ENCODE assay signal across 12 cellular contexts in the genomic region with DNA sequence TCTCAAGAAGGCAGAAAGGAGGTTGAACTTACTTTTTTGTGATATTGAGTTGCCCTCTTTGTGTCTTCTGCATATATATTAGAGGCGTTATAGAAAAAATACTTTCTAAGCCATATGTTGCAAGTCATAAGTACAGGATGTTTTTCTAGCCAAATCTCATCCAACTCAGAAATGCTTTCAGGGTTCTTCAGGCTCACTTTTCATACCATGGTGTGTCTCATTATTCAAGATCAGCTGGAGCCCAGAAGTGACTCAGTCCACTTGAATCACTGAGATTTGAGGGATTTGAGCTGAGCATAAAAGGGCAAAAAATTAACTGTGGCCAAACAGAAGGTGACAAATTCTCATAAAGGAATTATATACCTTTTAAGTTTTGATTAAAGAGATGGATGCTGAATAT.
DNase-seq lines count a peak whose midpoint lies in the region; ATAC-seq, FAIRE-seq and TF ChIP-seq lines count a peak whose summit lies in the region.
"Had no signal": no experiment of that assay in that cellular context is flagged by ENCODE, and none has a peak within 500 bp of the region (broad histone marks: within the 10 kb centered on the region; RNA-seq: fewer than 3 reads in every experiment).

No MANE protein-coding gene starts in this region.

- dilution Hi-C loops in keratinocyte (cut with MboI; ENCODE audit: extremely low pct_ligation_motif_present, low sequenced_read_pairs): no loop called here

- no peaks in the 10 kb centered on the region for H3K36me3 ChIP-seq in breast epithelium
- no peaks in the 10 kb centered on the region for H3K36me3 ChIP-seq in keratinocyte (ENCODE audit: control insufficient read depth in 2 of 2, extremely low read depth in 1 of 2, insufficient read depth in 2 of 2, low read length in 2 of 2)

- H3K9me3 Mint-ChIP-seq in MCF 10A (ENCODE audit: unreplicated experiment): peaks cover 5% of the 10 kb centered on the region
- H3K9me3 Mint-ChIP-seq in type B pancreatic cell: no peaks in the 10 kb centered on the region
- H3K9me3 Mint-ChIP-seq in T-cell: peaks cover 0 to 15% (median 9%) of the 10 kb centered on the region in 3 donors

- FAIRE-seq in keratinocyte (lab: Jason Lieb, UNC): peak; percentile 52

- TF ChIP-seq CTCF in MCF 10A (IDR thresholded peaks at IDR 0.05; ENCODE audit: unreplicated experiment) (no peak), breast epithelium (IDR thresholded peaks at IDR 0.05) (no peak), astrocyte of the cerebellum (IDR thresholded peaks at IDR 0.05; ENCODE audit: low read depth, low read length, missing control alignments) (no peak), keratinocyte (optimal IDR thresholded peaks at IDR 0.05 in 1 of 3, IDR thresholded peaks at IDR 0.05 in 1 of 3, conservative IDR thresholded peaks at IDR 0.05 in 1 of 3; ENCODE audit: extremely low read depth in 1 of 3, insufficient read depth in 2 of 3, low read length in 3 of 3) (no peak), lower leg skin (IDR thresholded peaks at IDR 0.05) (no peak), type B pancreatic cell (conservative IDR thresholded peaks at IDR 0.05) (no peak)

- H3K4me1 ChIP-seq in breast epithelium (no peaks in the 10 kb centered on the region), keratinocyte (ENCODE audit: control insufficient read depth, extremely low read depth, insufficient read depth, low read length) (no peaks in the 10 kb centered on the region)

- 62 to 80% methylated on average over 1 of the region's 1 CpG for WGBS in lower leg skin, 2 donors

- H3K4me1 Mint-ChIP-seq in MCF 10A (ENCODE audit: insufficient read depth, unreplicated experiment) (peaks cover 35% of the 10 kb centered on the region), type B pancreatic cell (ENCODE audit: unreplicated experiment) (peaks cover 7% of the 10 kb centered on the region), T-cell (no peaks in the 10 kb centered on the region)
- H3K4me1 Mint-ChIP-seq: activated T-helper 17 cell treated with anti-CD3 and anti-CD28 coated beads, Interleukin-2, amount 50 U/mL, for 72 hours had no signal

- no peak overlapping the region for H3K27ac ChIP-seq in breast epithelium
- no peak overlapping the region for H3K27ac ChIP-seq in keratinocyte (ENCODE audit: control insufficient read depth, insufficient read depth, low read length)

- H3K27me3 ChIP-seq in breast epithelium (no peaks in the 10 kb centered on the region), keratinocyte (ENCODE audit: control insufficient read depth, extremely low read depth, insufficient read depth, low read length) (no peaks in the 10 kb centered on the region)

- peak; percentile 82 for DNase-seq in MCF 10A (ENCODE audit: unreplicated experiment)
- no peak for DNase-seq in breast epithelium (ENCODE audit: low spot score in 2 of 2)
- peak; percentile 89 for DNase-seq in astrocyte of the cerebellum (ENCODE audit: low read depth)
- DNase-seq in keratinocyte (ENCODE audit: low read depth, low spot score): no peak
- no peak for DNase-seq in lower leg skin (ENCODE audit: low spot score in 2 of 2)
- no peak for DNase-seq in type B pancreatic cell (ENCODE audit: extremely low spot score, unreplicated experiment)
- DNase-seq in T-cell: no peak
- DNase-seq: hippocampal formation; stimulated activated CD4-positive, alpha-beta T cell treated with anti-CD3 and anti-CD28 coated beads, Interleukin-12 subunit alpha, Interleukin-12 subunit beta, amount 100 ng/mL, for 4 hours had no signal

- TF ChIP-seq POLR2A in breast epithelium (IDR thresholded peaks at IDR 0.05) (no peak), lower leg skin (IDR thresholded peaks at IDR 0.05) (no peak)

- H3K27ac Mint-ChIP-seq in MCF 10A (ENCODE audit: low read depth, unreplicated experiment) (peak overlapping the region; percentile 93), type B pancreatic cell (no peak overlapping the region), T-cell (no peak overlapping the region)
- H3K27ac Mint-ChIP-seq: activated T-helper 17 cell treated with anti-CD3 and anti-CD28 coated beads, Interleukin-2, amount 50 U/mL, for 72 hours had no signal

- H3K9me3 ChIP-seq in breast epithelium: no peaks in the 10 kb centered on the region
- H3K9me3 ChIP-seq in keratinocyte (ENCODE audit: control insufficient read depth, low read depth, low read length): no peaks in the 10 kb centered on the region

- POLR2A ChIA-PET in MCF 10A (lab: Yijun Ruan, JAX): interaction anchor here (1.5 kb wide), 1 partner anchor 32 kb away, joined by 3 read pairs; no protein-coding TSS in a partner anchor
- POLR2A ChIA-PET in T-cell (lab: Charles Lee): no interaction called here

- H4K20me1 ChIP-seq in keratinocyte (ENCODE audit: control insufficient read depth, extremely low read depth, insufficient read depth, low read length): no peaks in the 10 kb centered on the region

- no TSS peak for BruUV-seq in MCF 10A (replicated peaks; lab: Mats Ljungman, UMichigan)

- no peaks in the 10 kb centered on the region for H3K79me2 ChIP-seq in keratinocyte (ENCODE audit: control insufficient read depth, insufficient read depth, low read length)

- H3K4me2 ChIP-seq in keratinocyte (ENCODE audit: control insufficient read depth, extremely low read depth, insufficient read depth, low read depth, low read length): no peak overlapping the region

- no peak overlapping the region for H3K9ac ChIP-seq in keratinocyte (ENCODE audit: control insufficient read depth, extremely low read depth, insufficient read depth, low read length)

- H3K27me3 Mint-ChIP-seq in MCF 10A (ENCODE audit: insufficient read depth, unreplicated experiment): no peaks in the 10 kb centered on the region
- peaks cover 3% of the 10 kb centered on the region for H3K27me3 Mint-ChIP-seq in type B pancreatic cell
- no peaks in the 10 kb centered on the region for H3K27me3 Mint-ChIP-seq in T-cell
- H3K27me3 Mint-ChIP-seq: activated T-helper 17 cell treated with anti-CD3 and anti-CD28 coated beads, Interleukin-2, amount 50 U/mL, for 72 hours had no signal

- H3K9me1 ChIP-seq in keratinocyte (ENCODE audit: control insufficient read depth, extremely low read depth, insufficient read depth, low read length): no peaks in the 10 kb centered on the region

- in situ Hi-C loops in astrocyte of the cerebellum (cut with HindIII; ENCODE audit: low sequenced_read_pairs): no loop called here

- no peak for ATAC-seq in T-cell (replicated peaks in 1 of 4)
- ATAC-seq in GM21360 (IDR thresholded peaks at IDR 0.05; ENCODE audit: unreplicated experiment): no peak
- ATAC-seq: activated CD4-positive, CD25-positive, alpha-beta regulatory T cell treated with anti-CD3 and anti-CD28 coated beads, Interleukin-2, amount 50 U/mL, for 24 hours; activated T-helper 17 cell treated with anti-CD3 and anti-CD28 coated beads, Interleukin-2, amount 50 U/mL, for 72 hours had no signal

- no peaks in the 10 kb centered on the region for H3K36me3 Mint-ChIP-seq in MCF 10A (ENCODE audit: insufficient read depth, unreplicated experiment)
- no peaks in the 10 kb centered on the region for H3K36me3 Mint-ChIP-seq in type B pancreatic cell
- H3K36me3 Mint-ChIP-seq in T-cell: no peaks in the 10 kb centered on the region

- intact Hi-C loops in MCF 10A (cut with micrococcal nuclease) (loop anchor here (2.0 to 10.0 kb wide), 6 partner anchors 87 to 445 kb away; no protein-coding TSS in a partner anchor), breast epithelium (cut with DNase I; ENCODE audit: low total_unique reads) (no loop called here), lower leg skin (cut with DNase I; ENCODE audit: low total_unique reads) (no loop called here)

- H3K4me3 ChIP-seq in breast epithelium (no peak overlapping the region), astrocyte of the cerebellum (ENCODE audit: low read depth, low read length) (no peak overlapping the region), keratinocyte (ENCODE audit: control insufficient read depth in 2 of 3, extremely low read depth in 1 of 3, insufficient read depth in 2 of 3, low read depth in 1 of 3, low read length in 3 of 3) (no peak overlapping the region), lower leg skin (ENCODE audit: low read depth, poor library complexity, severe bottlenecking) (no peak overlapping the region)

- H3K4me3 Mint-ChIP-seq in MCF 10A (ENCODE audit: unreplicated experiment) (no peak overlapping the region), type B pancreatic cell (no peak overlapping the region), T-cell (no peak overlapping the region)
- H3K4me3 Mint-ChIP-seq: activated T-helper 17 cell treated with anti-CD3 and anti-CD28 coated beads, Interleukin-2, amount 50 U/mL, for 72 hours had no signal

- H2AFZ ChIP-seq in keratinocyte (ENCODE audit: control insufficient read depth, low read length): no peak overlapping the region

- CTCF ChIA-PET in MCF 10A (lab: Yijun Ruan, JAX) (interaction anchor here (0.6 to 1.6 kb wide), 4 partner anchors 16 to 659 kb away, joined by 3 to 6 read pairs (median 4); no protein-coding TSS in a partner anchor), T-cell (lab: Charles Lee) (no interaction called here)

Comparison
In these comparisons a context has a peak if more than half of its experiments do, and no peak if none do; other contexts are left out.
1. DNase-seq: peak in MCF 10A (single experiment) and astrocyte of the cerebellum (single experiment); none in breast epithelium (0 of 2), keratinocyte (single experiment), lower leg skin (0 of 2), type B pancreatic cell (single experiment) and T-cell (0 of 34).